ENCODE assay signal across 3 cellular contexts in genomic region chr6:167997642-167998041, GRCh38.
TF ChIP-seq lines count a peak whose summit lies in the region.

A gene with protein sequence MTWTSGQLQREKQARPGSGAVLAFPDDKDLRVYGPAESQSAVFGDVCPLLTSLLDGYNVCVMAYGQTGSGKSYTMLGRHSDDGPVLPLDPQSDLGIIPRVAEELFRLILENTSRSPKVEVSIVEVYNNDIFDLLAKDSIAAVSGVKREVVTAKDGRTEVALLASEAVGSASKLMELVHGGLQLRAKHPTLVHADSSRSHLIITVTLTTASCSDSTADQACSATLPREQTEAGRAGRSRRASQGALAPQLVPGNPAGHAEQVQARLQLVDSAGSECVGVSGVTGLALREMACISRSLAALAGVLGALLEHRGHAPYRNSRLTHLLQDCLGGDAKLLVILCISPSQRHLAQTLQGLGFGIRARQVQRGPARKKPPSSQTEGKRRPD (plus strand): TSS chr6:167997671. CDS start chr6:168029586, 31,915 bp downstream.

TF ChIP-seq in A549, 52 proteins besides CTCF, POLR2A, EP300 and RAD21:
- TF ChIP-seq MYC (IDR thresholded peaks at IDR 0.05; ENCODE audit: borderline replicate concordance, low read length) = no peak
- no peak for TF ChIP-seq ZNF302 (CRISPR knock-in tag; IDR thresholded peaks at IDR 0.05)

TF ChIP-seq in GM23338, 12 proteins besides CTCF, POLR2A, EP300 and RAD21 (continues in another document):
- no peak for TF ChIP-seq STAT1 (IDR thresholded peaks at IDR 0.05; ENCODE audit: unreplicated experiment)
- no peak for TF ChIP-seq ZNF462 (CRISPR knock-in tag; IDR thresholded peaks at IDR 0.05)
- no peak for TF ChIP-seq NANOG (IDR thresholded peaks at IDR 0.05; ENCODE audit: borderline replicate concordance)
- TF ChIP-seq JUNB (IDR thresholded peaks at IDR 0.05; ENCODE audit: unreplicated experiment) = no peak
- no peak for TF ChIP-seq CREB1 (CRISPR knock-in tag; IDR thresholded peaks at IDR 0.05; ENCODE audit: low read depth)
- no peak for TF ChIP-seq ZNF331 (CRISPR knock-in tag; IDR thresholded peaks at IDR 0.05; ENCODE audit: low read depth)
- no peak for TF ChIP-seq EZH2 (IDR thresholded peaks at IDR 0.05; ENCODE audit: low read depth, unreplicated experiment)
- TF ChIP-seq EZH2phosphoT487 (IDR thresholded peaks at IDR 0.05; ENCODE audit: unreplicated experiment) = no peak
- TF ChIP-seq ZNF114 (CRISPR knock-in tag; IDR thresholded peaks at IDR 0.05) = no peak
- TF ChIP-seq, protein P1, sequence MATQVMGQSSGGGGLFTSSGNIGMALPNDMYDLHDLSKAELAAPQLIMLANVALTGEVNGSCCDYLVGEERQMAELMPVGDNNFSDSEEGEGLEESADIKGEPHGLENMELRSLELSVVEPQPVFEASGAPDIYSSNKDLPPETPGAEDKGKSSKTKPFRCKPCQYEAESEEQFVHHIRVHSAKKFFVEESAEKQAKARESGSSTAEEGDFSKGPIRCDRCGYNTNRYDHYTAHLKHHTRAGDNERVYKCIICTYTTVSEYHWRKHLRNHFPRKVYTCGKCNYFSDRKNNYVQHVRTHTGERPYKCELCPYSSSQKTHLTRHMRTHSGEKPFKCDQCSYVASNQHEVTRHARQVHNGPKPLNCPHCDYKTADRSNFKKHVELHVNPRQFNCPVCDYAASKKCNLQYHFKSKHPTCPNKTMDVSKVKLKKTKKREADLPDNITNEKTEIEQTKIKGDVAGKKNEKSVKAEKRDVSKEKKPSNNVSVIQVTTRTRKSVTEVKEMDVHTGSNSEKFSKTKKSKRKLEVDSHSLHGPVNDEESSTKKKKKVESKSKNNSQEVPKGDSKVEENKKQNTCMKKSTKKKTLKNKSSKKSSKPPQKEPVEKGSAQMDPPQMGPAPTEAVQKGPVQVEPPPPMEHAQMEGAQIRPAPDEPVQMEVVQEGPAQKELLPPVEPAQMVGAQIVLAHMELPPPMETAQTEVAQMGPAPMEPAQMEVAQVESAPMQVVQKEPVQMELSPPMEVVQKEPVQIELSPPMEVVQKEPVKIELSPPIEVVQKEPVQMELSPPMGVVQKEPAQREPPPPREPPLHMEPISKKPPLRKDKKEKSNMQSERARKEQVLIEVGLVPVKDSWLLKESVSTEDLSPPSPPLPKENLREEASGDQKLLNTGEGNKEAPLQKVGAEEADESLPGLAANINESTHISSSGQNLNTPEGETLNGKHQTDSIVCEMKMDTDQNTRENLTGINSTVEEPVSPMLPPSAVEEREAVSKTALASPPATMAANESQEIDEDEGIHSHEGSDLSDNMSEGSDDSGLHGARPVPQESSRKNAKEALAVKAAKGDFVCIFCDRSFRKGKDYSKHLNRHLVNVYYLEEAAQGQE (IDR thresholded peaks at IDR 0.05; ENCODE audit: unreplicated experiment) = no peak

TF ChIP-seq in SK-N-SH, 30 proteins besides CTCF, POLR2A, EP300 and RAD21:
- TF ChIP-seq MXI1 (IDR thresholded peaks at IDR 0.05; ENCODE audit: low read depth, low read length) (no peak), RCOR1 (IDR thresholded peaks at IDR 0.05; ENCODE audit: low read length) (no peak)
